Comparison of ENCODE assay signal across 19 cellular contexts in genomic region chr16:12518238-12519004, GRCh38.
"Had no signal": no experiment of that assay in that cellular context is flagged by ENCODE, and none has a peak within 500 bp of the region (broad histone marks: within the 10 kb centered on the region; RNA-seq: fewer than 3 reads in every experiment).

No MANE protein-coding gene starts in this region.

- H3K27ac ChIP-seq: body of pancreas, tibial nerve, vagina had no signal

- H3K36me3 ChIP-seq: vagina had no signal

- H3K9me3 ChIP-seq: body of pancreas, tibial nerve, vagina had no signal

- ATAC-seq: activated CD8-positive, alpha-beta T cell treated with anti-CD3 and anti-CD28 coated beads for 36 hours; activated T-helper 17 cell treated with anti-CD3 and anti-CD28 coated beads, Interleukin-2, amount 50 U/mL, for 72 hours; body of pancreas; naive thymus-derived CD8-positive, alpha-beta T cell; stimulated activated naive CD8-positive, alpha-beta T cell treated with anti-CD3 and anti-CD28 coated beads, Interleukin-15, Interleukin-2, amounts not matched to agents 100 U/mL and 50 U/mL, for 24 hours had no signal

- H3K27me3 ChIP-seq: body of pancreas, tibial nerve, vagina had no signal

- H3K4me3 ChIP-seq: body of pancreas, tibial nerve, vagina had no signal

- DNase-seq: activated CD4-positive, alpha-beta T cell treated with anti-CD3 and anti-CD28 coated beads for 48 hours; activated CD4-positive, CD25-positive, alpha-beta regulatory T cell; activated CD8-positive, alpha-beta T cell treated with anti-CD3 and anti-CD28 coated beads for 36 hours; activated naive CD4-positive, alpha-beta T cell treated with anti-CD3 and anti-CD28 coated beads for 36 hours; activated T-cell treated with anti-CD3 and anti-CD28 coated beads, Interleukin-2, amount 50 U/mL, for 1 hour; body of pancreas; erythroblast; hypothalamus; mesenchymal stem cell; naive thymus-derived CD8-positive, alpha-beta T cell; occipital lobe; stimulated activated CD4-positive, alpha-beta T cell treated with anti-CD3 and anti-CD28 coated beads, Interleukin-12 subunit alpha, Interleukin-12 subunit beta, amount 100 ng/mL, for 4 hours; stimulated activated CD4-positive, alpha-beta T cell treated with anti-CD3 and anti-CD28 coated beads, Interleukin-1b, Interleukin-23, amount 100 ng/mL, for 48 hours; stimulated activated naive CD8-positive, alpha-beta T cell treated with anti-CD3 and anti-CD28 coated beads, Interleukin-15, Interleukin-2, amounts not matched to agents 100 U/mL and 50 U/mL, for 24 hours; substantia nigra; T-helper 9 cell had no signal

- H3K4me1 ChIP-seq: body of pancreas, tibial nerve, vagina had no signal
